In genomic region chr14:68074765-68075381, GRCh38 we compare ENCODE assay signal across 2 cellular contexts.
TF ChIP-seq lines count a peak whose summit lies in the region.

No MANE protein-coding gene starts in this region.

TF ChIP-seq in IMR-90, 13 proteins besides CTCF, POLR2A, EP300 and RAD21 (continued from another document):
- TF ChIP-seq ELK1 (IDR thresholded peaks at IDR 0.05; ENCODE audit: borderline replicate concordance, low read depth, low read length) (no peak), RCOR1 (IDR thresholded peaks at IDR 0.05; ENCODE audit: insufficient replicate concordance, low read length) (no peak), SMC3 (IDR thresholded peaks at IDR 0.05; ENCODE audit: low read depth, low read length) (no peak), BHLHE40 (IDR thresholded peaks at IDR 0.05; ENCODE audit: low read depth, low read length) (no peak), NFE2L2 (IDR thresholded peaks at IDR 0.05; ENCODE audit: low read depth, low read length) (no peak), FOS (IDR thresholded peaks at IDR 0.05; ENCODE audit: low read depth, low read length) (no peak), MAFK (IDR thresholded peaks at IDR 0.05; ENCODE audit: low read depth, low read length) (no peak), MAZ (IDR thresholded peaks at IDR 0.05; ENCODE audit: borderline replicate concordance, low read depth, low read length) (no peak), RFX5 (IDR thresholded peaks at IDR 0.05; ENCODE audit: low read depth, low read length) (no peak), CEBPB (IDR thresholded peaks at IDR 0.05; ENCODE audit: low read depth, low read length) (no peak)
- TF ChIP-seq, protein P1, sequence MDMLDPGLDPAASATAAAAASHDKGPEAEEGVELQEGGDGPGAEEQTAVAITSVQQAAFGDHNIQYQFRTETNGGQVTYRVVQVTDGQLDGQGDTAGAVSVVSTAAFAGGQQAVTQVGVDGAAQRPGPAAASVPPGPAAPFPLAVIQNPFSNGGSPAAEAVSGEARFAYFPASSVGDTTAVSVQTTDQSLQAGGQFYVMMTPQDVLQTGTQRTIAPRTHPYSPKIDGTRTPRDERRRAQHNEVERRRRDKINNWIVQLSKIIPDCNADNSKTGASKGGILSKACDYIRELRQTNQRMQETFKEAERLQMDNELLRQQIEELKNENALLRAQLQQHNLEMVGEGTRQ (IDR thresholded peaks at IDR 0.05; ENCODE audit: low read depth, low read length) = no peak

TF ChIP-seq in GM12878, 131 proteins besides CTCF, POLR2A, EP300 and RAD21 (continued from another document):
- TF ChIP-seq, protein P2, sequence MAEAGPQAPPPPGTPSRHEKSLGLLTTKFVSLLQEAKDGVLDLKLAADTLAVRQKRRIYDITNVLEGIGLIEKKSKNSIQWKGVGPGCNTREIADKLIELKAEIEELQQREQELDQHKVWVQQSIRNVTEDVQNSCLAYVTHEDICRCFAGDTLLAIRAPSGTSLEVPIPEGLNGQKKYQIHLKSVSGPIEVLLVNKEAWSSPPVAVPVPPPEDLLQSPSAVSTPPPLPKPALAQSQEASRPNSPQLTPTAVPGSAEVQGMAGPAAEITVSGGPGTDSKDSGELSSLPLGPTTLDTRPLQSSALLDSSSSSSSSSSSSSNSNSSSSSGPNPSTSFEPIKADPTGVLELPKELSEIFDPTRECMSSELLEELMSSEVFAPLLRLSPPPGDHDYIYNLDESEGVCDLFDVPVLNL (IDR thresholded peaks at IDR 0.05; ENCODE audit: low read depth, low read length) = no peak
- TF ChIP-seq ZNF207 (IDR thresholded peaks at IDR 0.05; ENCODE audit: borderline replicate concordance) (no peak), NBN (IDR thresholded peaks at IDR 0.05) (no peak)
TF ChIP-seq in GM12878: peak in this region for 0.
